ENCODE assay signal across 1 cellular context in the genomic region with DNA sequence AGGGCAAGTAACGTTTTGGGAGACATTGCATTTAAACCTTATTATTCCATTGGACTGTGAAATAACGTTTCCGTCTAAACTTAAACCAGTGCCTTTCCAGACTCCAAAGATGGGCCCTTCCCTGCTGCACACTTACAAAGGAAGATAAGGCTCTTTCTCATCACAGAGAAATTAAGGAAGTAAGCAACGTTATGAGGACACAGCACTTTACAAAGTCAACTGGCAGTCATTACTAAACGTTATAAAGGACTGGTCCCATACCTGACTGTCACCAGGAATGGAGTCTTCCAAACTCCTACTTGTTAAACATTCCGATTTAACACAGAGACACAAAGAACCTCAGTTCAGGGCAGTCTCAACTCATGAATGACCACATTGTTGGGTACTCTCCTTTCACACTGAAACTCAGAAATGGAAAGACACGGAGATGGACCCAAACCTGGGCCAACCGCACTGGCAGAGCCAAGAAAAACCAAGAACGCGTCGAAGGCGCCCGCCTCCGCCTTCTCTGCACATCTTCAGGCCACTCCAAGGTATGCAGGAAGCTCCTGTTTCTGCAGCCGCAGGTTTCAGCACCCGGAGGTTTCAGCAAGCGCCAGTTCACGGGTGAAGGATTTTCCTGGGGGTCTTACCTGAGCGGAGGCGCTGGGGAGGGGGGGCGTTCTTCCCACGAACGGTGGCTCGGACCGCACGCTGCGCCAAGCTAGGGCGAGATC.
A peak's percentile ranks its signal among the peaks of the same experiment; 100 is the strongest.
TF ChIP-seq lines count a peak whose summit lies in the region.

No MANE protein-coding gene starts in this region.

TF ChIP-seq in HEK293, 187 proteins besides CTCF, POLR2A, EP300 and RAD21 (continued from another document):
- TF ChIP-seq PRDM10 (tag by site-specific recombination; IDR thresholded peaks at IDR 0.05) = peak; percentile 35
